27 cellular contexts compared by ENCODE assay signal in the genomic region with DNA sequence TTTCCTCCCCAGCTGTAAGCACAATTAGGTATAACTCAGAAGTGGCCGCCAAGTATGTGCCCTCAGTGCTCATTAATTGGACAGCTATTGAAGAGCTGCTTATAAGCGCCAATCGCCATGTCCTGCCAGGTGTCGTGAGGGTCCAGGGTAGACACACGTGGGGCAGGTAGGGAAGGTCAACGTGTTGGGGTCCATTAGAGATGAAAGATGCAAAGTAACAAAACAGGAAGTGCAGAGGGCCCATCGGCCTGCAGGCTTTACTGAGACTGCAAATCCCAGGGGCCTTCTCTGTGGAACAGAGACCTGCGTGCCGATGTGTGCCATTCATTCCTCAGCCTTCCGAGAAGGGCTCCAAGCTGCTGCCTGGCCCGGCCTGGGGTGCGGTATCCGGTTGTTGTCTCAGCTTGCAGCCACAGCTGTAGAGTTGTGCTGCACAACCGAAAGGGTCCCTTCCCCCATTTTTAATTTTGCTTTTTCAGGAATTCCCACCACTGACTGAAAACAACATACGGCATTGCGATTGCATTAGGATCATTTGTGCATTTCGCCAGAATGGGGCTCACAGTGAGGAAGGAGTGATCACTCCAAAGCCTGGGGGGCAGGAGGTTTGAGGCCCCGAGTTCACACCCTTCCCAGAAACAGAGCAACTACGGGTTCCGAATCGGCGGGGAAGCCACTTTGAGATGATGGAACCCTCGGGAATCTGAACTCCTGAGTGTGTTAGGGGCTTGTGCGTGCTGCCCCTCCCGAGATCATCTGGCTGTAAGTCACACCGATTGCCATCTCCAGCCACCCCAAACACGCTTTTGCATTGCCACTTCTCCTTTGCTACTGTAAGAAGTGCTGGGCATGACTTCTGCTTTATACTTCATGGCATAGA.
"Had no signal": no experiment of that assay in that cellular context is flagged by ENCODE, and none has a peak within 500 bp of the region (broad histone marks: within the 10 kb centered on the region; RNA-seq: fewer than 3 reads in every experiment).

No MANE protein-coding gene starts in this region.

- H3K79me2 ChIP-seq: parathyroid adenoma had no signal

- DNase-seq: dermis blood vessel endothelial cell; effector memory CD4-positive, alpha-beta T cell; esophagus squamous epithelium; foreskin melanocyte; glutamatergic neuron; heart right ventricle; hippocampal formation; immature natural killer cell; islet precursor cell; kidney glomerular epithelial cell; left colon; left ventricle myocardium superior; lower lobe of right lung; mucosa of descending colon; naive B cell; right lobe of liver; small intestine; stimulated activated CD4-positive, alpha-beta T cell treated with anti-CD3 and anti-CD28 coated beads, Interleukin-15, amount 100 ng/mL, for 24 hours; stimulated activated CD4-positive, alpha-beta T cell treated with anti-CD3 and anti-CD28 coated beads, Interleukin-4, amount 100 ng/mL, for 1 hour; stimulated activated CD8-positive, alpha-beta memory T cell treated with anti-CD3 and anti-CD28 coated beads, Interleukin-4, amount 100 ng/mL, for 48 hours; stimulated activated naive CD4-positive, alpha-beta T cell; stimulated activated naive CD8-positive, alpha-beta T cell treated with anti-CD3 and anti-CD28 coated beads, Interleukin-15, amount 100 ng/mL, for 72 hours had no signal

- H3K4me1 ChIP-seq: esophagus squamous epithelium, heart right ventricle, lower lobe of right lung, parathyroid adenoma, right lobe of liver, suprapubic skin had no signal

- ATAC-seq: heart right ventricle; left colon; left ventricle myocardium superior; lower lobe of right lung; mucosa of descending colon; natural killer cell treated with Interleukin-12 subunit alpha and Interleukin-12 subunit beta and Interleukin-15 and Interleukin-18, amount 100 ng/mL, for 72 hours; right lobe of liver; stimulated activated naive CD8-positive, alpha-beta T cell treated with anti-CD3 and anti-CD28 coated beads, Interleukin-15, amount 100 ng/mL, for 72 hours had no signal

- H3K36me3 ChIP-seq: esophagus squamous epithelium, heart right ventricle, lower lobe of right lung, right lobe of liver, suprapubic skin had no signal

- H3K9ac ChIP-seq: parathyroid adenoma had no signal

- FAIRE-seq: endothelial cell of umbilical vein, small intestine had no signal

- H2AFZ ChIP-seq: parathyroid adenoma had no signal

- H3K4me3 ChIP-seq: coronary artery, esophagus squamous epithelium, heart right ventricle, lower lobe of right lung, mucosa of descending colon, right lobe of liver, suprapubic skin had no signal

- H3K27ac ChIP-seq: coronary artery, esophagus squamous epithelium, heart right ventricle, lower lobe of right lung, parathyroid adenoma, right lobe of liver, suprapubic skin had no signal

- H3K9me3 ChIP-seq: lower lobe of right lung, mucosa of descending colon, right lobe of liver, suprapubic skin had no signal

- H3K27me3 ChIP-seq: esophagus squamous epithelium, heart right ventricle, right lobe of liver, suprapubic skin had no signal
